8 cellular contexts compared by ENCODE assay signal in genomic region chr6:138571585-138572199, GRCh38.
DNase-seq lines count a peak whose midpoint lies in the region; ATAC-seq, FAIRE-seq and TF ChIP-seq lines count a peak whose summit lies in the region.

No MANE protein-coding gene starts in this region.

- no peak for TF ChIP-seq CTCF in CD14-positive monocyte (IDR thresholded peaks at IDR 0.05)
- no peak for TF ChIP-seq CTCF in heart left ventricle (IDR thresholded peaks at IDR 0.05)
- TF ChIP-seq CTCF in pancreas (IDR thresholded peaks at IDR 0.05) = no peak

- TF ChIP-seq POLR2A in heart left ventricle (IDR thresholded peaks at IDR 0.05) = no peak

- H3K27ac Mint-ChIP-seq in CD14-positive monocyte = no peak overlapping the region
- H3K27ac Mint-ChIP-seq in T-helper 2 cell treated with Interferon-gamma antibody and Interleukin-4, amounts not matched to agents 5 μg/mL and 100 μg/mL, for 36 hours = no peak overlapping the region

- WGBS in heart left ventricle, 4 donors = 14 to 24% (median 17%) methylated on average over 16 of the region's 16 CpGs
- 14 to 15% methylated on average over 16 of the region's 16 CpGs for WGBS in pancreas, 2 donors

- H3K9me3 ChIP-seq in heart left ventricle (no peaks in the 10 kb centered on the region), pancreas (no peaks in the 10 kb centered on the region)

- no peaks in the 10 kb centered on the region for H3K36me3 Mint-ChIP-seq in CD14-positive monocyte
- no peaks in the 10 kb centered on the region for H3K36me3 Mint-ChIP-seq in T-helper 2 cell treated with Interferon-gamma antibody and Interleukin-4, amounts not matched to agents 5 μg/mL and 100 μg/mL, for 36 hours (ENCODE audit: low read depth)

- H3K27ac ChIP-seq in heart left ventricle (peak overlapping the region in 11 of 12 donors; percentile 29 to 81 (median 71)), pancreas (peak overlapping the region in 3 of 4 donors; percentile 50 to 63 (median 52))

- H3K36me3 ChIP-seq in heart left ventricle (no peaks in the 10 kb centered on the region), pancreas (no peaks in the 10 kb centered on the region)

- peak overlapping the region; percentile 4 to 50 for H3K4me3 Mint-ChIP-seq in CD14-positive monocyte
- H3K4me3 Mint-ChIP-seq in T-helper 2 cell treated with Interferon-gamma antibody and Interleukin-4, amounts not matched to agents 5 μg/mL and 100 μg/mL, for 36 hours = no peak overlapping the region

- FAIRE-seq in pancreas (lab: Jason Lieb, UNC) = no peak

- intact Hi-C loops in CD14-positive monocyte (cut with micrococcal nuclease) (no loop called here), heart left ventricle (cut with DNase I) (loop anchor here in 5 of 10 donors (2.0 to 10.0 kb wide), 3 partner anchors 27 to 144 kb away; no protein-coding TSS in a partner anchor), pancreas (cut with DNase I) (no loop called here)

- H3K27me3 Mint-ChIP-seq in CD14-positive monocyte (ENCODE audit: low read depth in 3 of 3) = peaks cover 3 to 11% (median 4%) of the 10 kb centered on the region in 3 donors
- peaks cover 20% of the 10 kb centered on the region for H3K27me3 Mint-ChIP-seq in T-helper 2 cell treated with Interferon-gamma antibody and Interleukin-4, amounts not matched to agents 5 μg/mL and 100 μg/mL, for 36 hours (ENCODE audit: low read depth)

- H3K9me3 Mint-ChIP-seq in CD14-positive monocyte = no peaks in the 10 kb centered on the region
- H3K9me3 Mint-ChIP-seq in T-helper 2 cell treated with Interferon-gamma antibody and Interleukin-4, amounts not matched to agents 5 μg/mL and 100 μg/mL, for 36 hours = no peaks in the 10 kb centered on the region

- H3K4me3 ChIP-seq in heart left ventricle (peak overlapping the region; percentile 21 to 61 (median 50)), pancreas (peak overlapping the region in 3 of 4 donors; percentile 29 to 46 (median 37))

- peaks cover 0 to 3% (median 0%) of the 10 kb centered on the region in 9 donors for H3K27me3 ChIP-seq in heart left ventricle
- H3K27me3 ChIP-seq in pancreas = no peaks in the 10 kb centered on the region

- no peak for DNase-seq in CD14-positive monocyte (ENCODE audit: low spot score)
- peak; percentile 62 for DNase-seq in NCI-H526 treated with DMSO at 0.1 percent for 48 hours (lab: John Stamatoyannopoulos, UW)
- DNase-seq in heart left ventricle = no peak
- DNase-seq in pancreas = no peak
- no peak for DNase-seq in stimulated activated CD8-positive, alpha-beta memory T cell treated with anti-CD3 and anti-CD28 coated beads, Interleukin-4, amount 100 ng/mL, for 48 hours
- DNase-seq in T-helper 2 cell treated with Interferon-gamma antibody and Interleukin-4, amounts not matched to agents 5 μg/mL and 100 μg/mL, for 36 hours (ENCODE audit: low spot score) = no peak
- DNase-seq in SK-N-DZ (ENCODE audit: low spot score) = no peak

- H3K4me1 ChIP-seq in heart left ventricle (peaks cover 0 to 23% (median 4%) of the 10 kb centered on the region in 12 donors), pancreas (no peaks in the 10 kb centered on the region)

- ATAC-seq in heart left ventricle = peak in 3 of 4 donors; percentile 16 to 45 (median 33)
- ATAC-seq in pancreas = peak; percentile 32 to 40 (median 39)
- no peak for ATAC-seq in HG02610 (IDR thresholded peaks at IDR 0.05; ENCODE audit: unreplicated experiment)

- H3K4me1 Mint-ChIP-seq in CD14-positive monocyte = peaks cover 10% of the 10 kb centered on the region
- no peaks in the 10 kb centered on the region for H3K4me1 Mint-ChIP-seq in T-helper 2 cell treated with Interferon-gamma antibody and Interleukin-4, amounts not matched to agents 5 μg/mL and 100 μg/mL, for 36 hours (ENCODE audit: low read depth)
